ENCODE assay signal across 1 cellular context in the genomic region with DNA sequence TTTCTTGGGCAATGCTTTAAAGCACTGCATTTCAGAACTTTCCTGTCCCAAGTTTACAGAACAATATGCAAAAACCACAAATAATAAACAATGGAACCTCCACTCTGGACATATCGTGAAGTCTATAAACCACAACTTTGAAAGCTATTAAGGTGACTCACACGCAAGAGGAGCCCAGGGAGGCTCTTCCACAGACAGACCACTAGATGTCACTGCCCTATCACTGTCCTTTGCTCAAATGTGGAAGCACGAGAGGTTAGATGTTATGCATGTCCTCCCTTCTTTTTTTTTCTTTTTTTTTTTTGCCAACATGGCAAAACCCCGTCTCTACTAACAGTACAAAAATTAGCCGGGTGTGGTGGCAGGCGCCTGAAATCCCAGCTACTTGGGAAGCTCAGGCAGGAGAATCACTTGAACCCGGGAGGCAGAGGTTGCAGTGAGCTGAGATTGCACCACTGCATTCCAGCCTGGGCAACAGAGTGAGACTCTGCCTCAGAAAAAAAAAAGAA.
TF ChIP-seq lines count a peak whose summit lies in the region.

No MANE protein-coding gene starts in this region.

TF ChIP-seq in K562, 482 proteins besides CTCF, POLR2A, EP300 and RAD21 (continued from another document):
- TF ChIP-seq, protein P1, sequence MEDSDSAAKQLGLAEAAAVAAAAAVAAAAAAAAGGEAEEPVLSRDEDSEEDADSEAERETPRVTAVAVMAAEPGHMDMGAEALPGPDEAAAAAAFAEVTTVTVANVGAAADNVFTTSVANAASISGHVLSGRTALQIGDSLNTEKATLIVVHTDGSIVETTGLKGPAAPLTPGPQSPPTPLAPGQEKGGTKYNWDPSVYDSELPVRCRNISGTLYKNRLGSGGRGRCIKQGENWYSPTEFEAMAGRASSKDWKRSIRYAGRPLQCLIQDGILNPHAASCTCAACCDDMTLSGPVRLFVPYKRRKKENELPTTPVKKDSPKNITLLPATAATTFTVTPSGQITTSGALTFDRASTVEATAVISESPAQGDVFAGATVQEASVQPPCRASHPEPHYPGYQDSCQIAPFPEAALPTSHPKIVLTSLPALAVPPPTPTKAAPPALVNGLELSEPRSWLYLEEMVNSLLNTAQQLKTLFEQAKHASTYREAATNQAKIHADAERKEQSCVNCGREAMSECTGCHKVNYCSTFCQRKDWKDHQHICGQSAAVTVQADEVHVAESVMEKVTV (CRISPR knock-in tag; IDR thresholded peaks at IDR 0.05) = peak; percentile 88
- TF ChIP-seq ZNF384 (IDR thresholded peaks at IDR 0.05; ENCODE audit: low read depth, low read length) = peak; percentile 91
